In genomic region chr9:111805841-111806241, GRCh38 we compare ENCODE assay signal across 12 cellular contexts. TPM values are rescaled to one million over a fixed set of nuclear protein-coding genes. Genes with fewer than 3 reads are reported as not detected.
A peak's percentile ranks its signal among the peaks of the same experiment; 100 is the strongest.
DNase-seq lines count a peak whose midpoint lies in the region; ATAC-seq and TF ChIP-seq lines count a peak whose summit lies in the region.
"Had no signal": no experiment of that assay in that cellular context is flagged by ENCODE, and none has a peak within 500 bp of the region (broad histone marks: within the 10 kb centered on the region; RNA-seq: fewer than 3 reads in every experiment).

No MANE protein-coding gene starts in this region.

- H3K27ac ChIP-seq in brain microvascular endothelial cell, result peak overlapping the region; percentile 82
- H3K27ac ChIP-seq: neutrophil had no signal

- H3K4me3 ChIP-seq in AG09309 (ENCODE audit: control insufficient read depth, low read depth, low read length) (no peak overlapping the region), brain microvascular endothelial cell (ENCODE audit: low read depth, low read length) (no peak overlapping the region), mucosa of descending colon (no peak overlapping the region), BE2C (ENCODE audit: low read depth, low read length) (no peak overlapping the region)

- no peaks in the 10 kb centered on the region for H3K27me3 ChIP-seq in brain microvascular endothelial cell (replicated peaks)
- H3K27me3 ChIP-seq in BE2C, result no peaks in the 10 kb centered on the region
- H3K27me3 ChIP-seq: neutrophil had no signal

- peak; percentile 42 for DNase-seq in AG09309 (ENCODE audit: low read depth)
- peak; percentile 39 for DNase-seq in HS-27A (ENCODE audit: low read depth)
- peak; percentile 34 for DNase-seq in brain microvascular endothelial cell
- DNase-seq in mucosa of descending colon, result no peak
- DNase-seq in cerebellum (ENCODE audit: low spot score), result no peak
- DNase-seq in hippocampal formation (lab: John Stamatoyannopoulos, UW), result no peak
- no peak for DNase-seq in BE2C
- DNase-seq: activated CD4-positive, alpha-beta memory T cell treated with anti-CD3 and anti-CD28 coated beads for 36 hours; COR-L47; NCI-H2107 had no signal

- in situ Hi-C loops in brain microvascular endothelial cell (cut with HindIII; ENCODE audit: low pct_ligation_motif_present, low sequenced_read_pairs), result no loop called here

- H3K9me3 ChIP-seq in mucosa of descending colon (no peaks in the 10 kb centered on the region), BE2C (no peaks in the 10 kb centered on the region)
- H3K9me3 ChIP-seq: neutrophil had no signal

- intact Hi-C loops in mucosa of descending colon (cut with DNase I, micrococcal nuclease), result no loop called here

- H3K4me1 ChIP-seq in mucosa of descending colon (ENCODE audit: low read depth), result no peaks in the 10 kb centered on the region
- H3K4me1 ChIP-seq in BE2C, result no peaks in the 10 kb centered on the region

- H3K36me3 ChIP-seq in brain microvascular endothelial cell (replicated peaks) (no peaks in the 10 kb centered on the region), mucosa of descending colon (ENCODE audit: low read depth) (no peaks in the 10 kb centered on the region), BE2C (no peaks in the 10 kb centered on the region)
- H3K36me3 ChIP-seq: neutrophil had no signal

- ATAC-seq in mucosa of descending colon, result peak; percentile 67
- no peak for ATAC-seq in GM21723 (IDR thresholded peaks at IDR 0.05; ENCODE audit: unreplicated experiment)

- TF ChIP-seq CTCF in AG09309 (IDR thresholded peaks at IDR 0.05; ENCODE audit: control insufficient read depth, insufficient read depth, low read depth, low read length, missing control alignments) (no peak), brain microvascular endothelial cell (IDR thresholded peaks at IDR 0.05; ENCODE audit: low read depth, low read length, missing control alignments) (no peak), mucosa of descending colon (IDR thresholded peaks at IDR 0.05) (no peak), BE2C (IDR thresholded peaks at IDR 0.05; ENCODE audit: low read depth, low read length) (no peak)

RNA-seq across cellular contexts. Expression of gene SHOC1, which starts 11.1 kb away (rescaled TPM):
- total RNA-seq in mucosa of descending colon (not detected), cerebellum (not detected)
- polyA plus RNA-seq in BE2C (2012; ENCODE audit: insufficient read depth, insufficient read length, low read depth), result not detected
- total RNA-seq: activated CD4-positive, alpha-beta memory T cell treated with anti-CD3 and anti-CD28 coated beads for 36 hours had no signal

Comparison
In these comparisons a context has a peak if more than half of its experiments do, and no peak if none do; other contexts are left out.
1. DNase-seq: peak in AG09309 (single experiment), HS-27A (single experiment) and brain microvascular endothelial cell (single experiment); none in mucosa of descending colon (0 of 3), cerebellum (single experiment), hippocampal formation (0 of 2) and BE2C (single experiment).